1 cellular context compared by ENCODE assay signal in the genomic region with DNA sequence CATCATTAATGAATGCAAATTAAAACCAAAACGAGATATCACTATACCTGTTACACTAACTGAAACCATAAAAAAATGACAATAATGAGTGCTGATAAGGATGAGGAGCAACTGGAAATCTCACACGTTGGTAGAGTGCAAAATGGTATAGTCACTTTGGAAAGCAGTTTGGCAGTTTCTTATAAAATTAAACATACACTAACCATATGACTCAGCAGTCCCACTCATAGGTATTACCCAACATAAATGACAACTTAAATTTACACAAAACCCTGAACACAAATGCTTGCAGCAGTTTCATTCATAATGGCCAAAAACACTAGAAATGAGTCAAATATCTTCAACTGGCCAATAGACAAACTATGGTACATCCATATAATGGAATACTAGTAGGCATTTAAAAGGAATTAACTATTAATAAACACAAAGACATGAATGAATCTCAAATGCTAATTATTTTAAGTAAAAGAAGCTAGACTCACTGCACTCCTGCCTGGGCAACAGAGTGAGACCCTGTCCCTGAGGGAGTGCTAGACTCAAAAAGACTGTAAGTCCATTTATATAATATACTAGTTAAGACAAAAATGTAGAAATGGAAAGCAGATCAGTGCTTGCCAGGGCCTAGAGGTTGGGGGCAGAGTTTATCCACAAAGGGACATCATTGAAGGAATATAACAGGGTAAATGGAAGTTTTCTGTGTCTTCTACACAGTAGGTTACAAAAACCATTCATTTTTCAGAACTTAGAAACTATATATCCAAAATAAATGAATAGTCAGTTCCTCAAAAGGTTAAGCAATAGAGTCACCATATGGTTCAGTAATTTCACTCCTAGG.
TF ChIP-seq lines count a peak whose summit lies in the region.

No MANE protein-coding gene starts in this region.

TF ChIP-seq in GM12878, 131 proteins besides CTCF, POLR2A, EP300 and RAD21 (continued from another document):
- TF ChIP-seq, protein P1, sequence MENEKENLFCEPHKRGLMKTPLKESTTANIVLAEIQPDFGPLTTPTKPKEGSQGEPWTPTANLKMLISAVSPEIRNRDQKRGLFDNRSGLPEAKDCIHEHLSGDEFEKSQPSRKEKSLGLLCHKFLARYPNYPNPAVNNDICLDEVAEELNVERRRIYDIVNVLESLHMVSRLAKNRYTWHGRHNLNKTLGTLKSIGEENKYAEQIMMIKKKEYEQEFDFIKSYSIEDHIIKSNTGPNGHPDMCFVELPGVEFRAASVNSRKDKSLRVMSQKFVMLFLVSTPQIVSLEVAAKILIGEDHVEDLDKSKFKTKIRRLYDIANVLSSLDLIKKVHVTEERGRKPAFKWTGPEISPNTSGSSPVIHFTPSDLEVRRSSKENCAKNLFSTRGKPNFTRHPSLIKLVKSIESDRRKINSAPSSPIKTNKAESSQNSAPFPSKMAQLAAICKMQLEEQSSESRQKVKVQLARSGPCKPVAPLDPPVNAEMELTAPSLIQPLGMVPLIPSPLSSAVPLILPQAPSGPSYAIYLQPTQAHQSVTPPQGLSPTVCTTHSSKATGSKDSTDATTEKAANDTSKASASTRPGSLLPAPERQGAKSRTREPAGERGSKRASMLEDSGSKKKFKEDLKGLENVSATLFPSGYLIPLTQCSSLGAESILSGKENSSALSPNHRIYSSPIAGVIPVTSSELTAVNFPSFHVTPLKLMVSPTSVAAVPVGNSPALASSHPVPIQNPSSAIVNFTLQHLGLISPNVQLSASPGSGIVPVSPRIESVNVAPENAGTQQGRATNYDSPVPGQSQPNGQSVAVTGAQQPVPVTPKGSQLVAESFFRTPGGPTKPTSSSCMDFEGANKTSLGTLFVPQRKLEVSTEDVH (IDR thresholded peaks at IDR 0.05; ENCODE audit: low read depth, partially characterized antibody) = no peak
